16 cellular contexts compared by ENCODE assay signal in the genomic region with DNA sequence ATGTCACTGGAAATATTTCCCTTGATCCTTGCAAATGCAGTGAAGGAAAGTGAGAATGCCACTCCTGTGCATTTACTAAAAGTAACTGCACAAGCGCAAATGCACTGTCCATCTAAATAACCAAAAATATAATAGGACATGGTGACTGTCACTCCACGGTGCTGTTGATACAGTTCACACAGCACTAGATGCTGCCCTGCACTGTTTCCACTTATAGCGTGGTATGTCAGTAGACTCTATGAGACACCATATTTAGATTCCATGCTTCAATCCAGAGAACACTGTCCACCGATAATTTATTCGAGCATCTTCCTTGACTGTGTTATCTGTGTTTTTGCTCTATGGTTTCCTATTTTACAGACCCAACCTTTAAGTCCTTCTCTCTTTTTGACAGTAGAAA.
A peak's percentile ranks its signal among the peaks of the same experiment; 100 is the strongest.
DNase-seq lines count a peak whose midpoint lies in the region; TF ChIP-seq lines count a peak whose summit lies in the region.
"Had no signal": no experiment of that assay in that cellular context is flagged by ENCODE, and none has a peak within 500 bp of the region (broad histone marks: within the 10 kb centered on the region; RNA-seq: fewer than 3 reads in every experiment).

No MANE protein-coding gene starts in this region.

- H3K14ac ChIP-seq in trophoblast cell (ENCODE audit: low read length) = peak overlapping the region; percentile 77

- peaks cover 85% of the 10 kb centered on the region for H3K4me1 Mint-ChIP-seq in activated CD4-positive, alpha-beta T cell treated with anti-CD3 and anti-CD28 coated beads, Interleukin-2, amount 10 ng/mL, durations not matched to agents 7 days and 5 days

- H3K4ac ChIP-seq in trophoblast cell (ENCODE audit: low read depth, low read length) = peak overlapping the region; percentile 59

- BruUV-seq in OCI-LY7 (replicated peaks; lab: Mats Ljungman, UMichigan) = no TSS peak

- H3K4me3 Mint-ChIP-seq in activated CD4-positive, alpha-beta T cell treated with anti-CD3 and anti-CD28 coated beads, Interleukin-2, amount 10 ng/mL, durations not matched to agents 7 days and 5 days = no peak overlapping the region

- no peaks in the 10 kb centered on the region for H3K27me3 Mint-ChIP-seq in activated CD4-positive, alpha-beta T cell treated with anti-CD3 and anti-CD28 coated beads, Interleukin-2, amount 10 ng/mL, durations not matched to agents 7 days and 5 days

- TF ChIP-seq CTCF in OCI-LY7 (conservative IDR thresholded peaks at IDR 0.05; ENCODE audit: low read length) = no peak
- no peak for TF ChIP-seq CTCF in coronary artery (IDR thresholded peaks at IDR 0.05)

- peak overlapping the region; percentile 55 for H2BK5ac ChIP-seq in trophoblast cell (ENCODE audit: low read depth, low read length, poor library complexity)

- H3K36me3 Mint-ChIP-seq in activated CD4-positive, alpha-beta T cell treated with anti-CD3 and anti-CD28 coated beads, Interleukin-2, amount 10 ng/mL, durations not matched to agents 7 days and 5 days (ENCODE audit: low read depth) = peaks cover 30% of the 10 kb centered on the region

- no peak overlapping the region for H3K9ac ChIP-seq in trophoblast cell (ENCODE audit: low read length)

- peak overlapping the region; percentile 69 for H2BK12ac ChIP-seq in trophoblast cell (ENCODE audit: low read length)

- POLR2A ChIA-PET in activated CD4-positive, alpha-beta T cell treated with anti-CD3 and anti-CD28 coated beads, Interleukin-2, amount 10 ng/mL, durations not matched to agents 7 days and 5 days (lab: Charles Lee) = no interaction called here
- POLR2A ChIA-PET in OCI-LY7 (lab: Charles Lee) = interaction anchor here (1.4 kb wide), 1 partner anchor 9 kb away, joined by 4 read pairs; no protein-coding TSS in a partner anchor

- no peaks in the 10 kb centered on the region for H3K27me3 ChIP-seq in trophoblast cell (ENCODE audit: insufficient read depth, low read length)
- H3K27me3 ChIP-seq: tibial nerve had no signal

- CTCF ChIA-PET in activated CD4-positive, alpha-beta T cell treated with anti-CD3 and anti-CD28 coated beads, Interleukin-2, amount 10 ng/mL, durations not matched to agents 7 days and 5 days (lab: Charles Lee) = interaction anchor here (1.4 to 1.5 kb wide), 2 partner anchors 20 to 30 kb away, joined by 3 read pairs; no protein-coding TSS in a partner anchor
- CTCF ChIA-PET in OCI-LY7 (lab: Charles Lee; ENCODE audit: unreplicated experiment) = interaction anchor here (1.0 to 1.1 kb wide), 2 partner anchors 11 to 126 kb away, joined by 3 to 6 read pairs; a partner anchor contains a TSS

- no peak for DNase-seq in activated CD4-positive, alpha-beta T cell treated with anti-CD3 and anti-CD28 coated beads, Interleukin-2, amount 10 ng/mL, durations not matched to agents 7 days and 5 days
- DNase-seq in activated CD4-positive, alpha-beta T cell treated with anti-CD3 and anti-CD28 coated beads for 1 hour = no peak
- DNase-seq in OCI-LY7 (ENCODE audit: low spot score) (no peak), coronary artery (ENCODE audit: low spot score) (no peak), trophoblast cell (no peak), NCI-H2081 treated with DMSO at 0.1 percent for 48 hours (lab: John Stamatoyannopoulos, UW) (no peak), HUDEP-2 (lab: John Stamatoyannopoulos, UW; ENCODE audit: unreplicated experiment in 76 of 76) (no peak), NOMO-1 treated with dmso at 0.1 percent for 144 hours (lab: John Stamatoyannopoulos, UW; ENCODE audit: unreplicated experiment) (no peak)
- DNase-seq: activated CD8-positive, alpha-beta memory T cell treated with anti-CD3 and anti-CD28 coated beads, Interleukin-2, amount 50 U/mL, for 48 hours; amygdala; foreskin melanocyte; NCI-H187; NCI-H526; WERI-Rb-1 had no signal

- H3K79me1 ChIP-seq in trophoblast cell (ENCODE audit: low read length) = peaks cover 46% of the 10 kb centered on the region

- no CpG with 5 or more reads among the region's 5 CpGs for WGBS in trophoblast cell (ENCODE audit: extremely low coverage, insufficient coverage, insufficient read length)

- H4K91ac ChIP-seq in trophoblast cell (ENCODE audit: low read depth, low read length) = peak overlapping the region; percentile 89

- no peaks in the 10 kb centered on the region for H3K9me3 ChIP-seq in OCI-LY7 (ENCODE audit: low read length)
- no peaks in the 10 kb centered on the region for H3K9me3 ChIP-seq in trophoblast cell (ENCODE audit: insufficient read depth, low read depth, low read length)
- H3K9me3 ChIP-seq: tibial nerve had no signal

- H2AFZ ChIP-seq in OCI-LY7 (ENCODE audit: low read length) (no peak overlapping the region; the same call in 1 of the 2 replicates), trophoblast cell (ENCODE audit: insufficient read depth, low read length, poor library complexity) (no peak overlapping the region)

- H2BK120ac ChIP-seq in trophoblast cell (ENCODE audit: insufficient read depth, low read length, poor library complexity) = peak overlapping the region; percentile 88

- peak overlapping the region; percentile 37 for H4K8ac ChIP-seq in trophoblast cell (ENCODE audit: low read depth, low read length)

- no peak overlapping the region for H4K12ac ChIP-seq in trophoblast cell (ENCODE audit: low read depth, low read length)

- no peaks in the 10 kb centered on the region for H4K20me1 ChIP-seq in OCI-LY7 (ENCODE audit: insufficient read depth, low read length)

- H3K79me2 ChIP-seq in OCI-LY7 (ENCODE audit: insufficient read depth, low read depth, low read length) (no peaks in the 10 kb centered on the region), trophoblast cell (ENCODE audit: control insufficient read depth, insufficient read depth, low read length, poor library complexity) (peaks cover 4% of the 10 kb centered on the region)

- H3K18ac ChIP-seq in trophoblast cell (ENCODE audit: low read length) = no peak overlapping the region

- no peaks in the 10 kb centered on the region for H3K9me3 Mint-ChIP-seq in activated CD4-positive, alpha-beta T cell treated with anti-CD3 and anti-CD28 coated beads, Interleukin-2, amount 10 ng/mL, durations not matched to agents 7 days and 5 days

- no peaks in the 10 kb centered on the region for H3K9me2 ChIP-seq in OCI-LY7 (ENCODE audit: insufficient read depth, low read length)

- intact Hi-C loops in OCI-LY7 (cut with micrococcal nuclease; ENCODE audit: unreplicated experiment) = loop anchor here (10.0 kb wide), 2 partner anchors 422 to 1122 kb away; a partner anchor contains a TSS

- peak overlapping the region; percentile 94 for H2AK5ac ChIP-seq in trophoblast cell (ENCODE audit: low read length)

- H3K4me2 ChIP-seq in OCI-LY7 (ENCODE audit: low read length) = peak overlapping the region; percentile 70
- H3K4me2 ChIP-seq in trophoblast cell (ENCODE audit: low read length) = no peak overlapping the region

- H3K27ac ChIP-seq in OCI-LY7 (ENCODE audit: low read depth, low read length, poor library complexity, severe bottlenecking) (peak overlapping the region; percentile 88), coronary artery (peak overlapping the region; percentile 70 to 85), trophoblast cell (ENCODE audit: low read depth, low read length) (peak overlapping the region; percentile 70)

- H3K4me3 ChIP-seq in OCI-LY7 (ENCODE audit: low read depth, low read length, poor library complexity, severe bottlenecking) (no peak overlapping the region), coronary artery (no peak overlapping the region), trophoblast cell (ENCODE audit: low read depth, low read length) (no peak overlapping the region)
- H3K4me3 ChIP-seq: GM12878, tibial nerve had no signal

- H3K4me1 ChIP-seq in OCI-LY7 (ENCODE audit: insufficient read depth, low read length, poor library complexity, severe bottlenecking) = peaks cover 93% of the 10 kb centered on the region
- peaks cover 14 to 31% of the 10 kb centered on the region in 2 experiments for H3K4me1 ChIP-seq in trophoblast cell (ENCODE audit: control insufficient read depth in 1 of 2, insufficient read depth in 2 of 2, low read length in 2 of 2)

- no peak overlapping the region for H3K23ac ChIP-seq in trophoblast cell (ENCODE audit: low read length)

- H3K36me3 ChIP-seq in OCI-LY7 (ENCODE audit: insufficient read depth, low read length) (no peaks in the 10 kb centered on the region), trophoblast cell (ENCODE audit: control insufficient read depth in 1 of 2, insufficient read depth in 2 of 2, low read length in 2 of 2) (no peaks in the 10 kb centered on the region)
- H3K36me3 ChIP-seq: tibial nerve, WERI-Rb-1 had no signal

- peak overlapping the region; percentile 28 for H3K27ac Mint-ChIP-seq in activated CD4-positive, alpha-beta T cell treated with anti-CD3 and anti-CD28 coated beads, Interleukin-2, amount 10 ng/mL, durations not matched to agents 7 days and 5 days
